Comparison of ENCODE assay signal across 7 cellular contexts in genomic region chr6:63306446-63306845, GRCh38. TPM values are rescaled to one million over a fixed set of nuclear protein-coding genes. Genes with fewer than 3 reads are reported as not detected.
"Had no signal": no experiment of that assay in that cellular context is flagged by ENCODE, and none has a peak within 500 bp of the region (broad histone marks: within the 10 kb centered on the region; RNA-seq: fewer than 3 reads in every experiment).

No MANE protein-coding gene starts in this region.

- DNase-seq: GM23248, H9, HCEC 1CT, IMR-90 had no signal

- H3K9ac ChIP-seq: GM23248 had no signal

- H3K4me3 ChIP-seq: GM23248, K562 had no signal

- H3K27ac Mint-ChIP-seq: H9 had no signal

- ATAC-seq: K562 had no signal

- H3K27ac ChIP-seq: GM23248 had no signal

- H3K4me1 Mint-ChIP-seq: H9 had no signal

- H3K4me3 Mint-ChIP-seq: H9 had no signal

- H2AFZ ChIP-seq: GM23248 had no signal

- H3K9me3 Mint-ChIP-seq: H9 had no signal

RNA-seq across cellular contexts. Expression of gene LGSN, which starts 13.3 kb away (rescaled TPM):
- total RNA-seq: GM23248, H1, HT-29, IMR-90, K562 had no signal
- polyA plus RNA-seq: GM23248, IMR-90 had no signal
